1 cellular context compared by ENCODE assay signal in genomic region chr6:159997498-159998101, GRCh38.
TF ChIP-seq lines count a peak whose summit lies in the region.

No MANE protein-coding gene starts in this region.

TF ChIP-seq in HepG2, 621 proteins besides CTCF, POLR2A, EP300 and RAD21 (continued from another document and continues in another):
- TF ChIP-seq ZBTB40 (IDR thresholded peaks at IDR 0.05) (no peak), ZBTB40 (CRISPR knock-in tag; IDR thresholded peaks at IDR 0.05) (no peak), CEBPG (CRISPR knock-in tag; IDR thresholded peaks at IDR 0.05) (0 out of 2 replicates have a peak, but pooled peaks have one; percentile 11), NR2F1 (CRISPR knock-in tag; IDR thresholded peaks at IDR 0.05) (no peak), ZNF12 (CRISPR knock-in tag; IDR thresholded peaks at IDR 0.05) (no peak), GMEB1 (CRISPR knock-in tag; IDR thresholded peaks at IDR 0.05; ENCODE audit: borderline replicate concordance) (no peak), NFYC (CRISPR knock-in tag; IDR thresholded peaks at IDR 0.05) (no peak), FOSL2 (CRISPR knock-in tag; IDR thresholded peaks at IDR 0.05) (no peak), RBAK (CRISPR knock-in tag; IDR thresholded peaks at IDR 0.05) (no peak), DMAP1 (CRISPR knock-in tag; IDR thresholded peaks at IDR 0.05) (no peak), RFX5 (IDR thresholded peaks at IDR 0.05; ENCODE audit: low read depth, low read length) (no peak), ZNF484 (CRISPR knock-in tag; IDR thresholded peaks at IDR 0.05; ENCODE audit: borderline replicate concordance, low read depth) (no peak), MLLT10 (CRISPR knock-in tag; IDR thresholded peaks at IDR 0.05) (no peak), RBM39 (IDR thresholded peaks at IDR 0.05; ENCODE audit: low read depth, low read length, poor library complexity, severe bottlenecking) (no peak), ZNF30 (CRISPR knock-in tag; IDR thresholded peaks at IDR 0.05) (0 out of 2 replicates have a peak, but pooled peaks have one; percentile 24), RXRA (CRISPR knock-in tag; IDR thresholded peaks at IDR 0.05) (no peak), ZNF446 (CRISPR knock-in tag; IDR thresholded peaks at IDR 0.05) (no peak), SOX6 (IDR thresholded peaks at IDR 0.05) (no peak), SOX6 (CRISPR knock-in tag; IDR thresholded peaks at IDR 0.05) (peak; percentile 78), SOX13 (IDR thresholded peaks at IDR 0.05) (peak; percentile 43; the same call in 1 of the 2 replicates), SOX13 (CRISPR knock-in tag; conservative IDR thresholded peaks at IDR 0.05 in 1 of 2, IDR thresholded peaks at IDR 0.05 in 1 of 2) (peak in 1 of 2 experiments; percentile 79; a peak in 2 of 4 replicates), JDP2 (CRISPR knock-in tag; IDR thresholded peaks at IDR 0.05; ENCODE audit: borderline replicate concordance) (no peak), ZNF432 (CRISPR knock-in tag; IDR thresholded peaks at IDR 0.05; ENCODE audit: borderline replicate concordance) (no peak), DNMT1 (CRISPR knock-in tag; IDR thresholded peaks at IDR 0.05) (no peak), SMAD1 (CRISPR knock-in tag; IDR thresholded peaks at IDR 0.05; ENCODE audit: borderline replicate concordance, low read depth) (no peak), CREB3 (CRISPR knock-in tag; IDR thresholded peaks at IDR 0.05) (no peak), ZNF33B (CRISPR knock-in tag; IDR thresholded peaks at IDR 0.05) (no peak), ZNF687 (CRISPR knock-in tag; IDR thresholded peaks at IDR 0.05) (no peak), SAP130 (CRISPR knock-in tag; IDR thresholded peaks at IDR 0.05; ENCODE audit: low read depth) (peak; percentile 15; the same call in 1 of the 2 replicates), BCL6 (CRISPR knock-in tag; IDR thresholded peaks at IDR 0.05) (peak; percentile 87), THAP7 (CRISPR knock-in tag; IDR thresholded peaks at IDR 0.05) (no peak), SRY (CRISPR knock-in tag; IDR thresholded peaks at IDR 0.05) (no peak), NFKBIZ (CRISPR knock-in tag; IDR thresholded peaks at IDR 0.05) (no peak), ZNF607 (CRISPR knock-in tag; IDR thresholded peaks at IDR 0.05; ENCODE audit: borderline replicate concordance) (no peak), ZFP1 (CRISPR knock-in tag; IDR thresholded peaks at IDR 0.05) (no peak), ZNF644 (CRISPR knock-in tag; IDR thresholded peaks at IDR 0.05; ENCODE audit: low read depth) (no peak), LBX2 (CRISPR knock-in tag; IDR thresholded peaks at IDR 0.05; ENCODE audit: borderline replicate concordance) (no peak), ATF3 (CRISPR knock-in tag; IDR thresholded peaks at IDR 0.05) (no peak), FOXP4 (CRISPR knock-in tag; IDR thresholded peaks at IDR 0.05) (no peak), ZNF768 (CRISPR knock-in tag; IDR thresholded peaks at IDR 0.05) (no peak), HDAC6 (IDR thresholded peaks at IDR 0.05; ENCODE audit: low read depth, low read length) (no peak)
